In the genomic region with DNA sequence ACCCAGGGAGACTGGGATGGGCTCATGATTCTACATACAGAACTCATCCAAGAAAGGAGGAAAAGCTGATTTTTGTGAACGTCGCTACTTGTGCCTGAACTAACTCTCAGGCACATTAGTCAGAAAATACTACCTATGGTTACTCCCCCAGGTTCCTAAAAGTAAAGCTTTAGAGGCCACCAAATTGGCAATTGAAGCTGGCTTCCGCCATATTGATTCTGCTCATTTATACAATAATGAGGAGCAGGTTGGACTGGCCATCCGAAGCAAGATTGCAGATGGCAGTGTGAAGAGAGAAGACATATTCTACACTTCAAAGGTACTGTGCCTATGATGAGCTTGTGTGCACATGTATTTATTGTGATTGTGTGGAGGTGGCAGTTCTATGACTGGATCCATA, we compare ENCODE assay signal across 9 cellular contexts. TPM values are rescaled to one million over a fixed set of nuclear protein-coding genes. Genes with fewer than 3 reads are reported as not detected.
"Had no signal": no experiment of that assay in that cellular context is flagged by ENCODE, and none has a peak within 500 bp of the region (broad histone marks: within the 10 kb centered on the region; RNA-seq: fewer than 3 reads in every experiment).

No MANE protein-coding gene starts in this region.

RNA-seq across cellular contexts. Expression of gene AKR1C2, which starts 37.9 kb away (rescaled TPM):
- total RNA-seq: activated CD4-positive, alpha-beta T cell treated with anti-CD3 and anti-CD28 coated beads for 36 hours; activated CD4-positive, alpha-beta T cell treated with anti-CD3 and anti-CD28 coated beads, Interleukin-2, amount 10 ng/mL, durations not matched to agents 24 days and 14 days; activated CD8-positive, alpha-beta memory T cell treated with anti-CD3 and anti-CD28 coated beads for 36 hours; activated CD8-positive, alpha-beta memory T cell treated with anti-CD3 and anti-CD28 coated beads, Interleukin-2, amount 10 ng/mL, durations not matched to agents 7 days and 5 days; activated CD8-positive, alpha-beta T cell treated with anti-CD3 and anti-CD28 coated beads, Interleukin-2, amount 10 ng/mL, durations not matched to agents 7 days and 5 days; activated naive CD8-positive, alpha-beta T cell treated with anti-CD3 and anti-CD28 coated beads for 36 hours; activated T-helper 1 cell treated with anti-CD3 and anti-CD28 coated beads, Interleukin-12 subunit alpha, Interleukin-12 subunit beta, Interleukin-2, Interleukin-4 antibody, amounts not matched to agents 30 ng/mL and 10 ng/mL and 1 ng/mL, durations not matched to agents 14 hours and 24 hours and 36 hours; activated T-helper 2 cell treated with anti-CD3 and anti-CD28 coated beads, Interferon-gamma antibody, Interleukin-2, Interleukin-4, amounts not matched to agents 10 μg/mL and 5 μg/mL and 100 μg/mL, durations not matched to agents 14 hours and 24 hours and 36 hours; T-helper 1 cell treated with Interleukin-12 subunit alpha and Interleukin-12 subunit beta and Interleukin-4 antibody, amounts not matched to agents 30 ng/mL and 1 ng/mL, for 36 hours had no signal
